18 cellular contexts compared by ENCODE assay signal in the genomic region with DNA sequence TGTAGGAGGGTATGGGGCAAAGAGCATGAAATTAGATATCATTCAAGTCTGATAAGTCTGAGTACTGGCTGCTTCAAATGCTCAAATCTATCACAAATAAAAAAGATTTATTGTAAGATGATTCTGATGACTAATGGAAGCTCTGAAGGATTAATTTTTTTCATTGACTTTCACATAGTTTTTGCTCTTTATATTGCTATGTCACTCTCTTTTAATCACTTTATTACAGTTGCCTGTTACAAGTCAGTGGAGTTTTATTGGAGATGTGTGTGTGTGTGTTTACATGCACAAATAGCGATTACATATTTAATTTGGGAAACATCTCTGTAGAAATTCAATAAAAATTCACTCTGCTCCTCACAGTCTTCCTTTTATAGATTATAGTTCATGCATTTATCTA. TPM values are rescaled to one million over a fixed set of nuclear protein-coding genes. Genes with fewer than 3 reads are reported as not detected.
DNase-seq lines count a peak whose midpoint lies in the region; ATAC-seq and TF ChIP-seq lines count a peak whose summit lies in the region.
"Had no signal": no experiment of that assay in that cellular context is flagged by ENCODE, and none has a peak within 500 bp of the region (broad histone marks: within the 10 kb centered on the region; RNA-seq: fewer than 3 reads in every experiment).

No MANE protein-coding gene starts in this region.

- no peak overlapping the region for H2AFZ ChIP-seq in SK-N-SH (ENCODE audit: low read depth)

- POLR2A ChIA-PET in SK-N-SH (lab: Yijun Ruan, JAX): no interaction called here

- no peak for TF ChIP-seq CTCF in SK-N-SH (IDR thresholded peaks at IDR 0.05)
- no peak for TF ChIP-seq CTCF in LNCaP clone FGC (IDR thresholded peaks at IDR 0.05; ENCODE audit: control insufficient read depth, extremely low read depth, insufficient read depth)
- TF ChIP-seq CTCF in VCaP (conservative IDR thresholded peaks at IDR 0.05): no peak
- no peak for TF ChIP-seq CTCF in lower lobe of right lung (IDR thresholded peaks at IDR 0.05)

- no peaks in the 10 kb centered on the region for H3K9me3 ChIP-seq in SK-N-SH
- H3K9me3 ChIP-seq in lower lobe of right lung: no peaks in the 10 kb centered on the region
- no peaks in the 10 kb centered on the region for H3K9me3 ChIP-seq in right cardiac atrium (ENCODE audit: control insufficient read depth, low read length)
- H3K9me3 ChIP-seq: A549, Caco-2 had no signal

- no peak overlapping the region for H3K4me3 ChIP-seq in SK-N-SH (ENCODE audit: low read depth in 2 of 2, low read length in 1 of 2)
- H3K4me3 ChIP-seq in LNCaP clone FGC (ENCODE audit: low read depth, low read length): no peak overlapping the region
- H3K4me3 ChIP-seq in lower lobe of right lung: no peak overlapping the region
- no peak overlapping the region for H3K4me3 ChIP-seq in right cardiac atrium (ENCODE audit: low read length)
- H3K4me3 ChIP-seq: A549; BLaER1 treated with 17β-estradiol and CSF1 and Interleukin-3, amounts not matched to agents 10 nM and 100 nM had no signal

- CTCF ChIA-PET in SK-N-SH (lab: Yijun Ruan, JAX): interaction anchor here (1.3 kb wide), 1 partner anchor 13 kb away, joined by 3 read pairs; no protein-coding TSS in a partner anchor

- H3K4me1 ChIP-seq in SK-N-SH (ENCODE audit: control insufficient read depth in 1 of 2, insufficient read depth in 2 of 2, low read depth in 1 of 2, low read length in 1 of 2) (peaks cover 0 to 5% of the 10 kb centered on the region in 2 experiments; a peak in 2 of 4 replicates), lower lobe of right lung (peaks cover 10% of the 10 kb centered on the region), right cardiac atrium (ENCODE audit: control insufficient read depth, insufficient read depth, low read length) (peaks cover 2% of the 10 kb centered on the region)
- H3K4me1 ChIP-seq: Caco-2 had no signal

- H3K27me3 ChIP-seq in SK-N-SH (ENCODE audit: insufficient read depth) (no peaks in the 10 kb centered on the region), lower lobe of right lung (ENCODE audit: low read depth) (no peaks in the 10 kb centered on the region), right cardiac atrium (ENCODE audit: control insufficient read depth, insufficient read depth) (no peaks in the 10 kb centered on the region)
- H3K27me3 ChIP-seq: BLaER1 treated with 17β-estradiol and CSF1 and Interleukin-3, amounts not matched to agents 10 nM and 100 nM had no signal

- ATAC-seq in SK-N-SH treated with all-trans-retinoic acid at 6 μM for 48 hours (no peak), lower lobe of right lung (no peak), right cardiac atrium (no peak), GM18867 (IDR thresholded peaks at IDR 0.05; ENCODE audit: unreplicated experiment) (no peak)
- ATAC-seq: A549; CD8-positive, alpha-beta T cell had no signal

- H3K9ac ChIP-seq in SK-N-SH: no peak overlapping the region
- H3K9ac ChIP-seq: BLaER1 treated with 17β-estradiol and CSF1 and Interleukin-3, amounts not matched to agents 10 nM and 100 nM had no signal

- H3K79me2 ChIP-seq in SK-N-SH (ENCODE audit: insufficient read depth): peaks cover 96% of the 10 kb centered on the region

- no peaks in the 10 kb centered on the region for H3K9me2 ChIP-seq in SK-N-SH

- TF ChIP-seq EP300 in SK-N-SH (IDR thresholded peaks at IDR 0.05; ENCODE audit: borderline replicate concordance in 1 of 2, low read depth in 1 of 2, low read length in 1 of 2): no peak

- no peak for TF ChIP-seq RAD21 in SK-N-SH (IDR thresholded peaks at IDR 0.05; ENCODE audit: low read length)

- 88% methylated on average over 1 of the region's 1 CpG for WGBS in SK-N-SH (ENCODE audit: low lambda C conversion rate)
- 92% methylated on average over 1 of the region's 1 CpG for WGBS in right cardiac atrium

- no peak overlapping the region for H3K27ac ChIP-seq in SK-N-SH (ENCODE audit: low read depth in 2 of 2, low read length in 1 of 2)
- peak overlapping the region; percentile 45 for H3K27ac ChIP-seq in VCaP
- H3K27ac ChIP-seq in lower lobe of right lung: no peak overlapping the region
- H3K27ac ChIP-seq in right cardiac atrium (ENCODE audit: low read length): no peak overlapping the region
- H3K27ac ChIP-seq: 22Rv1; A549; BLaER1 treated with 17β-estradiol and CSF1 and Interleukin-3, amounts not matched to agents 10 nM and 100 nM; C4-2B had no signal

- H3K4me2 ChIP-seq in SK-N-SH: no peak overlapping the region
- H3K4me2 ChIP-seq: A549; BLaER1 treated with 17β-estradiol and CSF1 and Interleukin-3, amounts not matched to agents 10 nM and 100 nM had no signal

- intact Hi-C loops in lower lobe of right lung (cut with DNase I) (no loop called here), right cardiac atrium (cut with DNase I) (no loop called here)

- peaks cover 79% of the 10 kb centered on the region for H4K20me1 ChIP-seq in SK-N-SH (ENCODE audit: insufficient read depth)

- DNase-seq in SK-N-SH (no peak), LNCaP clone FGC (ENCODE audit: low read depth) (peak; percentile 45), lower lobe of right lung (no peak), right cardiac atrium (no peak)
- DNase-seq: AML-193; Caco-2; Calu3; CD4-positive, alpha-beta T cell; CD8-positive, alpha-beta T cell; DMS79 treated with DMSO at 0.1 percent for 48 hours; GF-D8 had no signal

- H3F3A ChIP-seq in SK-N-SH (replicated peaks; ENCODE audit: insufficient read depth): peaks cover 6% of the 10 kb centered on the region

- H3K36me3 ChIP-seq in SK-N-SH (replicated peaks in 1 of 2; ENCODE audit: control insufficient read depth in 1 of 2, insufficient read depth in 2 of 2, low read length in 1 of 2) (no peaks in the 10 kb centered on the region), lower lobe of right lung (no peaks in the 10 kb centered on the region)

TF ChIP-seq in SK-N-SH treated with all-trans-retinoic acid at 6 μM for 48 hours, 23 proteins besides CTCF, POLR2A, EP300 and RAD21:
- TF ChIP-seq ISL1 (CRISPR knock-in tag; IDR thresholded peaks at IDR 0.05): peak; percentile 19; the same call in 1 of the 2 replicates
- TF ChIP-seq ESRRG (CRISPR knock-in tag; IDR thresholded peaks at IDR 0.05): no peak

TF ChIP-seq in SK-N-SH, 30 proteins besides CTCF, POLR2A, EP300 and RAD21 (continues in another document):
- TF ChIP-seq SMC3 (IDR thresholded peaks at IDR 0.05; ENCODE audit: low read depth, low read length) (no peak), TEAD4 (IDR thresholded peaks at IDR 0.05; ENCODE audit: borderline replicate concordance, insufficient read depth) (no peak), MEF2A (IDR thresholded peaks at IDR 0.05; ENCODE audit: borderline replicate concordance, low read depth) (no peak), USF1 (IDR thresholded peaks at IDR 0.05; ENCODE audit: borderline replicate concordance, low read depth) (no peak), SIN3A (IDR thresholded peaks at IDR 0.05; ENCODE audit: borderline replicate concordance, low read depth, low read length) (no peak), NFIC (IDR thresholded peaks at IDR 0.05; ENCODE audit: borderline replicate concordance) (no peak), POLR2AphosphoS5 (IDR thresholded peaks at IDR 0.05; ENCODE audit: low read depth, low read length) (no peak), GABPA (IDR thresholded peaks at IDR 0.05; ENCODE audit: low read depth) (no peak), TAF1 (IDR thresholded peaks at IDR 0.05; ENCODE audit: borderline replicate concordance, low read depth, low read length) (no peak), ELF1 (IDR thresholded peaks at IDR 0.05) (no peak), EZH2phosphoT487 (IDR thresholded peaks at IDR 0.05; ENCODE audit: borderline replicate concordance, low read depth) (no peak), USF2 (IDR thresholded peaks at IDR 0.05; ENCODE audit: borderline replicate concordance, low read depth, low read length) (no peak), RCOR1 (IDR thresholded peaks at IDR 0.05; ENCODE audit: low read length) (no peak)
- TF ChIP-seq, protein P1, sequence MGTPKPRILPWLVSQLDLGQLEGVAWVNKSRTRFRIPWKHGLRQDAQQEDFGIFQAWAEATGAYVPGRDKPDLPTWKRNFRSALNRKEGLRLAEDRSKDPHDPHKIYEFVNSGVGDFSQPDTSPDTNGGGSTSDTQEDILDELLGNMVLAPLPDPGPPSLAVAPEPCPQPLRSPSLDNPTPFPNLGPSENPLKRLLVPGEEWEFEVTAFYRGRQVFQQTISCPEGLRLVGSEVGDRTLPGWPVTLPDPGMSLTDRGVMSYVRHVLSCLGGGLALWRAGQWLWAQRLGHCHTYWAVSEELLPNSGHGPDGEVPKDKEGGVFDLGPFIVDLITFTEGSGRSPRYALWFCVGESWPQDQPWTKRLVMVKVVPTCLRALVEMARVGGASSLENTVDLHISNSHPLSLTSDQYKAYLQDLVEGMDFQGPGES (IDR thresholded peaks at IDR 0.05; ENCODE audit: low read depth, low read length): no peak

RNA-seq across cellular contexts. Expression of gene MAP2K4, which starts 15.0 kb away (rescaled TPM):
- polyA plus RNA-seq in SK-N-SH (2012; rRNA removed): 10.6 and 14.0 TPM in 2 replicates
- polyA plus RNA-seq in SK-N-SH (2012; cell fraction: cytosol; rRNA removed): 15.9 and 17.4 TPM in 2 replicates
- polyA plus RNA-seq in SK-N-SH (2012; cell fraction: nucleus; rRNA removed): 9.2 and 19.3 TPM in 2 replicates
- 33.0 TPM for total RNA-seq in lower lobe of right lung
- total RNA-seq in right cardiac atrium: 10 to 100 TPM; 29.9 to 34.4 (median 33.7) TPM
- 11.5 TPM for polyA plus RNA-seq in right cardiac atrium

RNA-seq across cellular contexts. Expression of gene ZNF18, which starts 38.4 kb away (rescaled TPM):
- polyA plus RNA-seq in SK-N-SH (2012; rRNA removed): 3.2 and 5.5 TPM in 2 replicates
- 3.4 and 3.7 TPM in 2 replicates for polyA plus RNA-seq in SK-N-SH (2012; cell fraction: cytosol; rRNA removed)
- polyA plus RNA-seq in SK-N-SH (2012; cell fraction: nucleus; rRNA removed): 8.0 and 14.1 TPM in 2 replicates
- 7.2 TPM for total RNA-seq in lower lobe of right lung
- 1 to 10 TPM; 4.0 to 5.3 (median 4.6) TPM for total RNA-seq in right cardiac atrium
- 3.5 TPM for polyA plus RNA-seq in right cardiac atrium
